Comparison of ENCODE assay signal across 34 cellular contexts in the genomic region with DNA sequence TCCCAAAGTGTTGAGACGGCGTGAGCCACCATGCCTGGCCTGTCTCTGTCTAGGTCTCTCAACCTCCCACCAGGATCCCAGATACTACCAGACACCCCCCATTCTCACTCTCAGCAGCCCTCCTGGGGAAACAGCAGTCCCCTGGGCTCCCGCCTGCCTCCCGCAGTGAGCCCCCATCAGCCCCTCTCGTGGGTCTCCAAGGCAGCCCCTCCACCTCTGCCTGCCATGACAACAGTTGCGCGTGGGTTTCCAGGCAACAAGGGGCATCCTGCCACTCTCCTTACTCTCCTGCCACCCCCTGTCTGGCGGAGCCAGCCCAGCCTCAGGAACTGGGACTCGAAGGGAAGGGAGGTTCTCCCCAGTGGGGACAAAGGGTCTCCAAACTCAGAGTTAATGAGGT. TPM values are rescaled to one million over a fixed set of nuclear protein-coding genes. Genes with fewer than 3 reads are reported as not detected.
"Had no signal": no experiment of that assay in that cellular context is flagged by ENCODE, and none has a peak within 500 bp of the region (broad histone marks: within the 10 kb centered on the region; RNA-seq: fewer than 3 reads in every experiment).

No MANE protein-coding gene starts in this region.

- H3K9me3 ChIP-seq: gastrocnemius medialis, left lung, prostate gland, right atrium auricular region, suprapubic skin, transverse colon, upper lobe of right lung, uterus had no signal

- H3K4me1 ChIP-seq: left lung, prostate gland, upper lobe of right lung, uterus had no signal

- H3K36me3 ChIP-seq: gastrocnemius medialis, left lung, prostate gland, right atrium auricular region, suprapubic skin, transverse colon, upper lobe of right lung, uterus had no signal

- H3K4me2 ChIP-seq: smooth muscle cell had no signal

- H3K4me3 ChIP-seq: gastrocnemius medialis, left lung, prostate gland, right atrium auricular region, smooth muscle cell, suprapubic skin, transverse colon, upper lobe of right lung, uterus had no signal

- DNase-seq: cortex of kidney; effector CD4-positive, alpha-beta T cell; foreskin fibroblast; gastrocnemius medialis; head of caudate nucleus; left cardiac atrium; left lung; mesenchymal stem cell; midbrain; naive thymus-derived CD4-positive, alpha-beta T cell; stimulated activated CD4-positive, alpha-beta T cell treated with anti-CD3 and anti-CD28 coated beads, Interleukin-12 subunit alpha, Interleukin-12 subunit beta, amount 100 ng/mL, for 4 hours; stimulated activated CD4-positive, alpha-beta T cell treated with anti-CD3 and anti-CD28 coated beads, Interleukin-1b, Interleukin-23, amount 100 ng/mL, for 48 hours; stimulated activated CD4-positive, alpha-beta T cell treated with anti-CD3 and anti-CD28 coated beads, Interleukin-4, amount 100 ng/mL, for 1 hour; stimulated activated CD8-positive, alpha-beta memory T cell treated with anti-CD3 and anti-CD28 coated beads, Interleukin-4, amount 100 ng/mL, for 48 hours; stimulated activated naive CD4-positive, alpha-beta T cell; stimulated activated naive CD8-positive, alpha-beta T cell treated with anti-CD3 and anti-CD28 coated beads, Interleukin-15, amount 100 ng/mL, for 72 hours; transverse colon; upper lobe of right lung; uterus had no signal

- H3K27ac ChIP-seq: epithelial cell of prostate, gastrocnemius medialis, left lung, prostate gland, right atrium auricular region, suprapubic skin, transverse colon, upper lobe of right lung, uterus had no signal

- FAIRE-seq: islet of Langerhans had no signal

- ATAC-seq: esophagus mucosa; gastrocnemius medialis; left cardiac atrium; left lung; naive thymus-derived CD4-positive, alpha-beta T cell; sciatic nerve; stimulated activated naive CD8-positive, alpha-beta T cell treated with anti-CD3 and anti-CD28 coated beads, Interleukin-15, amount 100 ng/mL, for 72 hours; upper lobe of right lung had no signal

RNA-seq across cellular contexts. Expression of a gene that starts 5.2 kb away (rescaled TPM):
- total RNA-seq: dermis microvascular lymphatic vessel endothelial cell; glomerular endothelial cell; lung microvascular endothelial cell; naive thymus-derived CD4-positive, alpha-beta T cell had no signal
- polyA plus RNA-seq: naive thymus-derived CD4-positive, alpha-beta T cell had no signal

RNA-seq across cellular contexts. Expression of a gene that starts 49.3 kb away (rescaled TPM):
- total RNA-seq: dermis microvascular lymphatic vessel endothelial cell; esophagus mucosa; gastrocnemius medialis; glomerular endothelial cell; kidney epithelial cell; left cardiac atrium; left lung; lower leg skin; lung microvascular endothelial cell; mucosa of gallbladder; naive thymus-derived CD4-positive, alpha-beta T cell; osteocyte; prostate gland; right atrium auricular region; sciatic nerve; smooth muscle cell; suprapubic skin; transverse colon; upper lobe of right lung; uterus had no signal
- polyA plus RNA-seq: naive thymus-derived CD4-positive, alpha-beta T cell; smooth muscle cell had no signal
